ENCODE assay signal across 12 cellular contexts in genomic region chr15:82535566-82536408, GRCh38. TPM values are rescaled to one million over a fixed set of nuclear protein-coding genes. Genes with fewer than 3 reads are reported as not detected.
DNase-seq lines count a peak whose midpoint lies in the region; ATAC-seq, FAIRE-seq and TF ChIP-seq lines count a peak whose summit lies in the region.
"Had no signal": no experiment of that assay in that cellular context is flagged by ENCODE, and none has a peak within 500 bp of the region (broad histone marks: within the 10 kb centered on the region; RNA-seq: fewer than 3 reads in every experiment).

No MANE protein-coding gene starts in this region.

- H3K4me3 ChIP-seq in A549 = no peak overlapping the region
- no peak overlapping the region for H3K4me3 ChIP-seq in SK-N-SH (ENCODE audit: low read depth in 2 of 2, low read length in 1 of 2)
- H3K4me3 ChIP-seq: breast epithelium had no signal

- no peaks in the 10 kb centered on the region for H3K9me3 ChIP-seq in A549
- H3K9me3 ChIP-seq in SK-N-SH = no peaks in the 10 kb centered on the region
- H3K9me3 ChIP-seq: breast epithelium, neutrophil had no signal

- ATAC-seq in A549 = no peak
- ATAC-seq in GM18505 (IDR thresholded peaks at IDR 0.05; ENCODE audit: unreplicated experiment) = no peak
- no peak for ATAC-seq in HG02678 (IDR thresholded peaks at IDR 0.05; ENCODE audit: unreplicated experiment)

- no peak overlapping the region for H2AFZ ChIP-seq in SK-N-SH (ENCODE audit: low read depth)

- peaks cover 49% of the 10 kb centered on the region for H4K20me1 ChIP-seq in SK-N-SH (ENCODE audit: insufficient read depth)

- POLR2A ChIA-PET in A549 (lab: Yijun Ruan, JAX) = interaction anchor here (1.0 kb wide), 1 partner anchor 465 kb away, joined by 3 read pairs; no protein-coding TSS in a partner anchor
- POLR2A ChIA-PET in SK-N-SH (lab: Yijun Ruan, JAX) = interaction anchor here (0.6 kb wide), 3 partner anchors 33 to 1995 kb away, joined by 3 read pairs; no protein-coding TSS in a partner anchor
- POLR2A ChIA-PET in GM10248 (lab: Yijun Ruan, JAX) = no interaction called here

- no peak for DNase-seq in A549 (ENCODE audit: low read depth in 1 of 2, low spot score in 1 of 2)
- no peak for DNase-seq in SK-N-SH
- peak; percentile 18 for DNase-seq in epidermal melanocyte (ENCODE audit: insufficient read length, low spot score)
- no peak for DNase-seq in GM10248 (ENCODE audit: extremely low spot score)
- DNase-seq in dedifferentiated amniotic fluid mesenchymal stem cell (ENCODE audit: extremely low spot score) = no peak
- DNase-seq in dermis blood vessel endothelial cell = no peak
- DNase-seq: CD4-positive, CD25-positive, alpha-beta regulatory T cell; kidney had no signal

- TF ChIP-seq EP300 in A549 (IDR thresholded peaks at IDR 0.05) = no peak
- TF ChIP-seq EP300 in SK-N-SH (IDR thresholded peaks at IDR 0.05; ENCODE audit: borderline replicate concordance in 1 of 2, low read depth in 1 of 2, low read length in 1 of 2) = no peak

- TF ChIP-seq CTCF in A549 (IDR thresholded peaks at IDR 0.05) (no peak), SK-N-SH (IDR thresholded peaks at IDR 0.05) (no peak), GM10248 (IDR thresholded peaks at IDR 0.05; ENCODE audit: control extremely low read depth, extremely low read depth, low read depth, missing control alignments) (no peak)

- 88% methylated on average over 9 of the region's 9 CpGs for WGBS in A549 (ENCODE audit: missing lambda C conversion rate)
- WGBS in SK-N-SH (ENCODE audit: low lambda C conversion rate) = 90% methylated on average over 9 of the region's 9 CpGs

- no peak for TF ChIP-seq RAD21 in A549 (conservative IDR thresholded peaks at IDR 0.05 in 1 of 2, IDR thresholded peaks at IDR 0.05 in 1 of 2)
- TF ChIP-seq RAD21 in SK-N-SH (IDR thresholded peaks at IDR 0.05; ENCODE audit: low read length) = no peak

- peaks cover 29% of the 10 kb centered on the region for H3K4me1 ChIP-seq in A549
- H3K4me1 ChIP-seq in SK-N-SH (ENCODE audit: control insufficient read depth in 1 of 2, insufficient read depth in 2 of 2, low read depth in 1 of 2, low read length in 1 of 2) = peaks cover 8 to 19% of the 10 kb centered on the region in 2 experiments

- no peak for FAIRE-seq in A549 (lab: Jason Lieb, UNC)
- FAIRE-seq: kidney had no signal

- peaks cover 30 to 47% of the 10 kb centered on the region in 2 experiments for H3K36me3 ChIP-seq in SK-N-SH (replicated peaks in 1 of 2; ENCODE audit: control insufficient read depth in 1 of 2, insufficient read depth in 2 of 2, low read length in 1 of 2)
- H3K36me3 ChIP-seq: breast epithelium had no signal

- peaks cover 40% of the 10 kb centered on the region for H3K79me2 ChIP-seq in SK-N-SH (ENCODE audit: insufficient read depth)

- H3K9ac ChIP-seq in SK-N-SH = no peak overlapping the region

- CTCF ChIA-PET in A549 (lab: Yijun Ruan, JAX) (interaction anchor here (0.6 to 2.0 kb wide), 4 partner anchors 14 to 1126 kb away, joined by 3 to 12 read pairs (median 4); partner anchors contain the start of gene C15orf40), SK-N-SH (lab: Yijun Ruan, JAX) (interaction anchor here (1.6 to 1.7 kb wide), 2 partner anchors 110 to 465 kb away, joined by 3 to 6 read pairs; no protein-coding TSS in a partner anchor), GM10248 (lab: Yijun Ruan, JAX) (no interaction called here)

- H3K27me3 ChIP-seq in SK-N-SH (ENCODE audit: insufficient read depth) = no peaks in the 10 kb centered on the region
- H3K27me3 ChIP-seq: breast epithelium, neutrophil had no signal

- H3K4me2 ChIP-seq in A549 (no peak overlapping the region), SK-N-SH (no peak overlapping the region)

- H3K27ac ChIP-seq in A549 (peak overlapping the region in 1 of 2 experiments; percentile 48; a peak in 2 of 6 replicates), SK-N-SH (ENCODE audit: low read depth in 2 of 2, low read length in 1 of 2) (peak overlapping the region; percentile 12 to 56; a peak in 2 of 4 replicates)
- H3K27ac ChIP-seq: neutrophil had no signal

- H3F3A ChIP-seq in SK-N-SH (replicated peaks; ENCODE audit: insufficient read depth) = peaks cover 49% of the 10 kb centered on the region

- TF ChIP-seq POLR2A in A549 (IDR thresholded peaks at IDR 0.05; ENCODE audit: low read length) = no peak
- peak; percentile 52 for TF ChIP-seq POLR2A in GM18505 (IDR thresholded peaks at IDR 0.05; ENCODE audit: borderline replicate concordance, extremely low read depth, insufficient read depth, insufficient read length)

- H3K9me2 ChIP-seq in SK-N-SH = no peaks in the 10 kb centered on the region

TF ChIP-seq in A549, 52 proteins besides CTCF, POLR2A, EP300 and RAD21 (continues in another document):
- peak; percentile 84 for TF ChIP-seq TFCP2L1 (CRISPR knock-in tag; IDR thresholded peaks at IDR 0.05)
- TF ChIP-seq ZNF302 (CRISPR knock-in tag; IDR thresholded peaks at IDR 0.05) = no peak
- TF ChIP-seq FOXS1 (CRISPR knock-in tag; IDR thresholded peaks at IDR 0.05) = no peak
- peak; percentile 27; the same call in 1 of the 2 replicates for TF ChIP-seq EHF (CRISPR knock-in tag; IDR thresholded peaks at IDR 0.05)
- peak; percentile 91; the same call in 1 of the 2 replicates for TF ChIP-seq RARB (CRISPR knock-in tag; IDR thresholded peaks at IDR 0.05)
- TF ChIP-seq NFE2L2 (conservative IDR thresholded peaks at IDR 0.05; ENCODE audit: low read length) = no peak
- TF ChIP-seq POLR2AphosphoS2 (conservative IDR thresholded peaks at IDR 0.05; ENCODE audit: low read length) = no peak; the same call in 1 of the 2 replicates
- no peak for TF ChIP-seq NPAS2 (CRISPR knock-in tag; IDR thresholded peaks at IDR 0.05; ENCODE audit: borderline replicate concordance)
- peak; percentile 96 for TF ChIP-seq FOSB (CRISPR knock-in tag; IDR thresholded peaks at IDR 0.05)
- peak; percentile 93 for TF ChIP-seq TP53 (CRISPR knock-in tag; IDR thresholded peaks at IDR 0.05)
- TF ChIP-seq HOXB5 (CRISPR knock-in tag; IDR thresholded peaks at IDR 0.05) = no peak
- TF ChIP-seq PBX3 (IDR thresholded peaks at IDR 0.05) = 0 out of 2 replicates have a peak, but pooled peaks have one; percentile 56
- TF ChIP-seq HOXA7 (CRISPR knock-in tag; IDR thresholded peaks at IDR 0.05) = peak; percentile 96

TF ChIP-seq in SK-N-SH, 30 proteins besides CTCF, POLR2A, EP300 and RAD21 (continues in another document):
- no peak for TF ChIP-seq TEAD4 (IDR thresholded peaks at IDR 0.05; ENCODE audit: borderline replicate concordance, insufficient read depth)
- no peak for TF ChIP-seq ELF1 (IDR thresholded peaks at IDR 0.05)
- no peak for TF ChIP-seq JUND (IDR thresholded peaks at IDR 0.05)
- TF ChIP-seq IRF3 (IDR thresholded peaks at IDR 0.05; ENCODE audit: low read depth, low read length) = no peak
- no peak for TF ChIP-seq RXRA (IDR thresholded peaks at IDR 0.05; ENCODE audit: borderline replicate concordance, low read depth)
- TF ChIP-seq RCOR1 (IDR thresholded peaks at IDR 0.05; ENCODE audit: low read length) = no peak
- no peak for TF ChIP-seq RFX5 (IDR thresholded peaks at IDR 0.05; ENCODE audit: low read length)
- 0 out of 2 replicates have a peak, but pooled peaks have one; percentile 24 for TF ChIP-seq PBX3 (IDR thresholded peaks at IDR 0.05)

RNA-seq across cellular contexts. Expression of gene RPS17, which starts 4.5 kb away (rescaled TPM):
- polyA plus RNA-seq in A549 (2011; rRNA removed) = 5,298 and 6,127 TPM in 2 replicates
- 6,417 and 8,171 TPM in 2 replicates for polyA plus RNA-seq in A549 (2012; cell fraction: cytosol; rRNA removed)
- 1,773 and 1,813 TPM in 2 replicates for polyA plus RNA-seq in A549 (2012; cell fraction: nucleus; rRNA removed)
- 7,823 to 9,455 TPM (median 8,061 TPM) in 3 replicates for polyA plus RNA-seq in A549 (2017; fragmentation: RNase III; extraction: RNeasy Plus Mini Kit Qiagen cat#74134 plus additional on column Dnase treatment)
- 1,110 and 1,157 TPM in 2 replicates for polyA minus RNA-seq in A549 (2011; rRNA and poly(A)+ RNA removed)
- 8,662 and 9,168 TPM in 2 replicates for polyA plus RNA-seq in SK-N-SH (2012; rRNA removed)
- 12,330 and 13,920 TPM in 2 replicates for polyA plus RNA-seq in SK-N-SH (2012; cell fraction: cytosol; rRNA removed)
- 1,411 and 1,629 TPM in 2 replicates for polyA plus RNA-seq in SK-N-SH (2012; cell fraction: nucleus; rRNA removed)
- 931 and 1,215 TPM in 2 replicates for total RNA-seq in dermis blood vessel endothelial cell

Comparison
In these comparisons a context has a peak if more than half of its experiments do, and no peak if none do; other contexts are left out.
1. Of the 12 proteins assayed by ChIP-seq in both A549 and SK-N-SH: peak only in A549: none; only in SK-N-SH: none; in both: PBX3; in neither: 11.